Comparison of ENCODE assay signal across 10 cellular contexts in genomic region chr9:97938081-97938644, GRCh38.
DNase-seq lines count a peak whose midpoint lies in the region; ATAC-seq lines count a peak whose summit lies in the region.
"Had no signal": no experiment of that assay in that cellular context is flagged by ENCODE, and none has a peak within 500 bp of the region (broad histone marks: within the 10 kb centered on the region; RNA-seq: fewer than 3 reads in every experiment).

Gene HEMGN, minus strand, starts transcription at chr9:97938172. Its CDS starts 36 bp downstream, at chr9:97938136.

- peak; percentile 47 for ATAC-seq in HG02623 (IDR thresholded peaks at IDR 0.05; ENCODE audit: unreplicated experiment)
- no peak for ATAC-seq in HG02885 (IDR thresholded peaks at IDR 0.05; ENCODE audit: poor library complexity, unreplicated experiment)
- ATAC-seq: body of pancreas had no signal

- H3K4me1 Mint-ChIP-seq in T-helper 2 cell treated with Interferon-gamma antibody and Interleukin-4, amounts not matched to agents 5 μg/mL and 100 μg/mL, for 36 hours (ENCODE audit: low read depth): peaks cover 21% of the 10 kb centered on the region

- H3K4me3 Mint-ChIP-seq in T-helper 2 cell treated with Interferon-gamma antibody and Interleukin-4, amounts not matched to agents 5 μg/mL and 100 μg/mL, for 36 hours: peak within 1 kb of the TSS; percentile 57

- H3K27ac Mint-ChIP-seq in T-helper 2 cell treated with Interferon-gamma antibody and Interleukin-4, amounts not matched to agents 5 μg/mL and 100 μg/mL, for 36 hours: peak within 1 kb of the TSS; percentile 88

- DNase-seq in T-helper 2 cell treated with Interferon-gamma antibody and Interleukin-4, amounts not matched to agents 5 μg/mL and 100 μg/mL, for 36 hours (ENCODE audit: low spot score): peak; percentile 20
- peak; percentile 59 for DNase-seq in germinal center (ENCODE audit: low spot score)
- no peak for DNase-seq in hypothalamus (lab: John Stamatoyannopoulos, UW)
- DNase-seq in kidney tubule cell (ENCODE audit: low spot score): no peak
- no peak for DNase-seq in NCI-H1105 treated with DMSO at 0.1 percent for 48 hours (lab: John Stamatoyannopoulos, UW)
- DNase-seq: body of pancreas had no signal

- H3K36me3 Mint-ChIP-seq in T-helper 2 cell treated with Interferon-gamma antibody and Interleukin-4, amounts not matched to agents 5 μg/mL and 100 μg/mL, for 36 hours (ENCODE audit: low read depth): no peaks in the 10 kb centered on the region

- no peaks in the 10 kb centered on the region for H3K9me3 Mint-ChIP-seq in T-helper 2 cell treated with Interferon-gamma antibody and Interleukin-4, amounts not matched to agents 5 μg/mL and 100 μg/mL, for 36 hours

- H3K27me3 Mint-ChIP-seq in T-helper 2 cell treated with Interferon-gamma antibody and Interleukin-4, amounts not matched to agents 5 μg/mL and 100 μg/mL, for 36 hours (ENCODE audit: low read depth): peaks cover 11% of the 10 kb centered on the region

- peak within 1 kb of the TSS; percentile 41; the same call in 1 of the 2 replicates for H3K4me3 ChIP-seq in GM08714 (ENCODE audit: low read length)
- H3K4me3 ChIP-seq: body of pancreas, smooth muscle cell had no signal

Comparison
In these comparisons a context has a peak if more than half of its experiments do, and no peak if none do; other contexts are left out.
1. DNase-seq: peak in T-helper 2 cell treated with Interferon-gamma antibody and Interleukin-4, amounts not matched to agents 5 μg/mL and 100 μg/mL, for 36 hours (single experiment) and germinal center (single experiment); none in hypothalamus (0 of 51), kidney tubule cell (single experiment) and NCI-H1105 treated with DMSO at 0.1 percent for 48 hours (single experiment).